26 cellular contexts compared by ENCODE assay signal in the genomic region with DNA sequence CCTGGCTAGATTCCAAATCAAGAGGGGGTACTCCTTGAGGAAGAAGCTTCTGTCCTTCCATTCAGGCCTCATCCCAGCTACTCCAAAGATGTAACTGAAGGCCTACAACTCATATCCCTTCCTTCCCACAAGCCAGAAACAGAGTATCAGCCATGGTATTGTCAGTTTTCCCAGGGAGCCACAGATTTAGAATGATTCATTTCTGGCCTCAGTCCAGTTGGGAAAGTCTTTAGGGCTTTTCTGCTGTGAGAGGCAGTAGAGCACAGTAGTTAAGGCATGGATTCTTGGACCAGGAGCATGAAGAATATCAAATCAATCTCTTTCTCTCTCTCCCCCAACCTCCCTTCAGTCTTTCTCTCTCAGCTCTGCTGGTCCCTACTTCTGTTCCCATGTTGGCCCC.
A peak's percentile ranks its signal among the peaks of the same experiment; 100 is the strongest.
DNase-seq lines count a peak whose midpoint lies in the region; ATAC-seq, FAIRE-seq and TF ChIP-seq lines count a peak whose summit lies in the region.
"Had no signal": no experiment of that assay in that cellular context is flagged by ENCODE, and none has a peak within 500 bp of the region (broad histone marks: within the 10 kb centered on the region; RNA-seq: fewer than 3 reads in every experiment).

No MANE protein-coding gene starts in this region.

- H3K4me1 Mint-ChIP-seq in progenitor cell of endocrine pancreas (ENCODE audit: low read depth) = no peaks in the 10 kb centered on the region
- H3K4me1 Mint-ChIP-seq: endodermal cell; naive thymus-derived CD8-positive, alpha-beta T cell; stimulated activated memory B cell treated with anti-CD40 and anti-IgM and Interleukin-4, amounts not matched to agents 10 μg/mL and 1 μg/mL and 100 μg/mL, for 72 hours; WTC11 had no signal

- H3K27ac ChIP-seq in tibial nerve = no peak overlapping the region
- H3K27ac ChIP-seq: brain microvascular endothelial cell, C4-2B, coronary artery, esophagus squamous epithelium, spleen, vagina had no signal

- no peaks in the 10 kb centered on the region for H3K27me3 Mint-ChIP-seq in progenitor cell of endocrine pancreas
- H3K27me3 Mint-ChIP-seq: naive thymus-derived CD8-positive, alpha-beta T cell; stimulated activated memory B cell treated with anti-CD40 and anti-IgM and Interleukin-4, amounts not matched to agents 10 μg/mL and 1 μg/mL and 100 μg/mL, for 72 hours had no signal

- ATAC-seq in GM21786 (IDR thresholded peaks at IDR 0.05; ENCODE audit: unreplicated experiment) = no peak
- ATAC-seq: naive thymus-derived CD8-positive, alpha-beta T cell; stimulated activated memory B cell treated with anti-CD40 and anti-IgM and Interleukin-4, amounts not matched to agents 10 μg/mL and 1 μg/mL and 100 μg/mL, for 72 hours; WTC11 had no signal

- H3K4me3 ChIP-seq in AG10803 (ENCODE audit: low read length) (no peak overlapping the region), bronchial epithelial cell (ENCODE audit: low read depth, low read length) (no peak overlapping the region), tibial nerve (no peak overlapping the region)
- H3K4me3 ChIP-seq: coronary artery, esophagus squamous epithelium, spleen, vagina had no signal

- DNase-seq in AG10803 (ENCODE audit: low read depth) (peak; percentile 24), GM04504 (ENCODE audit: low read depth) (peak; percentile 30), bronchial epithelial cell (ENCODE audit: low read depth) (peak; percentile 45), iris pigment epithelial cell (ENCODE audit: low read depth) (peak; percentile 8), progenitor cell of endocrine pancreas (ENCODE audit: low spot score, unreplicated experiment) (no peak), tibial nerve (ENCODE audit: low spot score in 2 of 2) (no peak), UCSD-AML1 (lab: John Stamatoyannopoulos, UW; ENCODE audit: unreplicated experiment) (no peak)
- DNase-seq: activated CD4-positive, alpha-beta T cell treated with anti-CD3 and anti-CD28 coated beads, Interleukin-2, amount 50 U/mL, for 48 hours; activated CD8-positive, alpha-beta memory T cell treated with anti-CD3 and anti-CD28 coated beads, Interleukin-2, amount 50 U/mL, for 4 hours; brain microvascular endothelial cell; endodermal cell; esophagus squamous epithelium; left cardiac atrium; naive thymus-derived CD8-positive, alpha-beta T cell; NCI-H1092 treated with DMSO at 0.1 percent for 48 hours; NCI-H1930; NCI-H2227 treated with DMSO at 0.1 percent for 48 hours; NCI-H748 treated with DMSO at 0.1 percent for 48 hours; spleen; stimulated activated CD4-positive, alpha-beta T cell treated with anti-CD3 and anti-CD28 coated beads, Interleukin-4, amount 100 ng/mL, for 1 hour had no signal

- no peak for FAIRE-seq in bronchial epithelial cell (lab: Jason Lieb, UNC)

- no peak for TF ChIP-seq POLR2A in tibial nerve (IDR thresholded peaks at IDR 0.05)

- no peaks in the 10 kb centered on the region for H3K4me1 ChIP-seq in tibial nerve
- H3K4me1 ChIP-seq: esophagus squamous epithelium, spleen, vagina had no signal

- H3K36me3 Mint-ChIP-seq in progenitor cell of endocrine pancreas (ENCODE audit: insufficient read depth) = no peaks in the 10 kb centered on the region
- H3K36me3 Mint-ChIP-seq: stimulated activated memory B cell treated with anti-CD40 and anti-IgM and Interleukin-4, amounts not matched to agents 10 μg/mL and 1 μg/mL and 100 μg/mL, for 72 hours; WTC11 had no signal

- H3K4me3 Mint-ChIP-seq in progenitor cell of endocrine pancreas (ENCODE audit: low read depth) = no peak overlapping the region
- H3K4me3 Mint-ChIP-seq: endodermal cell; naive thymus-derived CD8-positive, alpha-beta T cell; stimulated activated memory B cell treated with anti-CD40 and anti-IgM and Interleukin-4, amounts not matched to agents 10 μg/mL and 1 μg/mL and 100 μg/mL, for 72 hours; WTC11 had no signal

- no peak overlapping the region for H3K27ac Mint-ChIP-seq in progenitor cell of endocrine pancreas
- H3K27ac Mint-ChIP-seq: endodermal cell; stimulated activated memory B cell treated with anti-CD40 and anti-IgM and Interleukin-4, amounts not matched to agents 10 μg/mL and 1 μg/mL and 100 μg/mL, for 72 hours; WTC11 had no signal

- peaks cover 10% of the 10 kb centered on the region for H3K9me3 Mint-ChIP-seq in progenitor cell of endocrine pancreas (ENCODE audit: low read depth)
- H3K9me3 Mint-ChIP-seq: naive thymus-derived CD8-positive, alpha-beta T cell; stimulated activated memory B cell treated with anti-CD40 and anti-IgM and Interleukin-4, amounts not matched to agents 10 μg/mL and 1 μg/mL and 100 μg/mL, for 72 hours; WTC11 had no signal

- TF ChIP-seq CTCF in AG10803 (conservative IDR thresholded peaks at IDR 0.05; ENCODE audit: low read length) (no peak), bronchial epithelial cell (IDR thresholded peaks at IDR 0.05; ENCODE audit: insufficient read depth, low read length, severe bottlenecking) (no peak), progenitor cell of endocrine pancreas (IDR thresholded peaks at IDR 0.05; ENCODE audit: unreplicated experiment) (no peak), tibial nerve (IDR thresholded peaks at IDR 0.05) (no peak)

- H3K27me3 ChIP-seq in bronchial epithelial cell (ENCODE audit: control insufficient read depth, insufficient read depth, low read length) (no peaks in the 10 kb centered on the region), tibial nerve (no peaks in the 10 kb centered on the region)
- H3K27me3 ChIP-seq: brain microvascular endothelial cell, esophagus squamous epithelium, spleen, vagina had no signal

- H3K9me3 ChIP-seq in tibial nerve = no peaks in the 10 kb centered on the region
- H3K9me3 ChIP-seq: esophagus squamous epithelium, spleen, vagina had no signal

- H3K36me3 ChIP-seq in bronchial epithelial cell (ENCODE audit: control insufficient read depth, insufficient read depth, low read length) (no peaks in the 10 kb centered on the region), tibial nerve (no peaks in the 10 kb centered on the region)
- H3K36me3 ChIP-seq: brain microvascular endothelial cell, esophagus squamous epithelium, spleen, vagina had no signal

- TF ChIP-seq EP300 in tibial nerve (IDR thresholded peaks at IDR 0.05) = no peak

Comparison
In these comparisons a context has a peak if more than half of its experiments do, and no peak if none do; other contexts are left out.
1. DNase-seq: peak in AG10803 (single experiment), GM04504 (single experiment), bronchial epithelial cell (single experiment) and iris pigment epithelial cell (single experiment); none in progenitor cell of endocrine pancreas (single experiment), tibial nerve (0 of 2) and UCSD-AML1 (single experiment).